28 cellular contexts compared by ENCODE assay signal in genomic region chr9:134237630-134238265, GRCh38.
"Had no signal": no experiment of that assay in that cellular context is flagged by ENCODE, and none has a peak within 500 bp of the region (broad histone marks: within the 10 kb centered on the region; RNA-seq: fewer than 3 reads in every experiment).

No MANE protein-coding gene starts in this region.

- H3K9me3 ChIP-seq: colonic mucosa, gastrocnemius medialis, left lung, thyroid gland, vagina had no signal

- H3K9me3 Mint-ChIP-seq: dendritic cell treated with granulocyte-macrophage colony-stimulating factor and Interleukin-4, amounts not matched to agents 40 ng/mL and 50 ng/mL, for 4 days; endodermal cell; naive thymus-derived CD4-positive, alpha-beta T cell; stimulated activated naive CD8-positive, alpha-beta T cell treated with anti-CD3 and anti-CD28 coated beads, Interleukin-15, amount 100 ng/mL, for 72 hours had no signal

- H3K4me1 Mint-ChIP-seq: endodermal cell had no signal

- DNase-seq: colonic mucosa; effector CD8-positive, alpha-beta T cell; endodermal cell; foreskin fibroblast; gastrocnemius medialis; head of caudate nucleus; left cardiac atrium; mesendoderm; midbrain; naive thymus-derived CD4-positive, alpha-beta T cell; stimulated activated CD4-positive, alpha-beta T cell treated with anti-CD3 and anti-CD28 coated beads, Interleukin-12 subunit alpha, Interleukin-12 subunit beta, amount 100 ng/mL, for 4 hours; stimulated activated CD4-positive, alpha-beta T cell treated with anti-CD3 and anti-CD28 coated beads, Interleukin-1b, Interleukin-23, amount 100 ng/mL, for 48 hours; stimulated activated CD4-positive, alpha-beta T cell treated with anti-CD3 and anti-CD28 coated beads, Interleukin-4, amount 100 ng/mL, for 1 hour; stimulated activated CD8-positive, alpha-beta memory T cell treated with anti-CD3 and anti-CD28 coated beads, Interleukin-4, amount 100 ng/mL, for 48 hours; stimulated activated naive CD4-positive, alpha-beta T cell; stimulated activated naive CD8-positive, alpha-beta T cell treated with anti-CD3 and anti-CD28 coated beads, Interleukin-15, amount 100 ng/mL, for 72 hours; thyroid gland; trophoblast cell had no signal

- H3K27ac ChIP-seq: colonic mucosa, epithelial cell of prostate, gastrocnemius medialis, hepatocyte, left lung, parathyroid adenoma, thyroid gland, vagina had no signal

- H3K4me3 Mint-ChIP-seq: dendritic cell treated with granulocyte-macrophage colony-stimulating factor and Interleukin-4, amounts not matched to agents 40 ng/mL and 50 ng/mL, for 4 days; endodermal cell; naive thymus-derived CD4-positive, alpha-beta T cell; stimulated activated naive CD8-positive, alpha-beta T cell treated with anti-CD3 and anti-CD28 coated beads, Interleukin-15, amount 100 ng/mL, for 72 hours had no signal

- H3K27ac Mint-ChIP-seq: dendritic cell treated with granulocyte-macrophage colony-stimulating factor and Interleukin-4, amounts not matched to agents 40 ng/mL and 50 ng/mL, for 4 days; endodermal cell; naive thymus-derived CD4-positive, alpha-beta T cell; progenitor cell of endocrine pancreas had no signal

- ATAC-seq: esophagus mucosa; gastrocnemius medialis; left cardiac atrium; left lung; naive thymus-derived CD4-positive, alpha-beta T cell; sciatic nerve; stimulated activated naive CD8-positive, alpha-beta T cell treated with anti-CD3 and anti-CD28 coated beads, Interleukin-15, amount 100 ng/mL, for 72 hours had no signal

- H3K27me3 ChIP-seq: colonic mucosa, gastrocnemius medialis, hepatocyte, thyroid gland, vagina had no signal

- H3K4me1 ChIP-seq: colonic mucosa, gastrocnemius medialis, left lung, parathyroid adenoma had no signal

- H3K9ac ChIP-seq: parathyroid adenoma had no signal

- H3K4me3 ChIP-seq: colonic mucosa, gastrocnemius medialis, hepatocyte, left lung, smooth muscle cell, thyroid gland, vagina had no signal

- H3K36me3 Mint-ChIP-seq: naive thymus-derived CD4-positive, alpha-beta T cell had no signal

- H3K36me3 ChIP-seq: colonic mucosa, gastrocnemius medialis, left lung, thyroid gland, vagina had no signal
